Comparison of ENCODE assay signal across 29 cellular contexts in genomic region chr2:100041385-100041784, GRCh38.
"Had no signal": no experiment of that assay in that cellular context is flagged by ENCODE, and none has a peak within 500 bp of the region (broad histone marks: within the 10 kb centered on the region; RNA-seq: fewer than 3 reads in every experiment).

No MANE protein-coding gene starts in this region.

- FAIRE-seq: astrocyte, bronchial epithelial cell, TTC549 had no signal

- H3K4me3 Mint-ChIP-seq: activated CD4-positive, alpha-beta T cell treated with anti-CD3 and anti-CD28 coated beads, Interleukin-2, amount 10 ng/mL, durations not matched to agents 7 days and 5 days; activated CD8-positive, alpha-beta T cell treated with anti-CD3 and anti-CD28 coated beads, Interleukin-2, amount 10 ng/mL, durations not matched to agents 7 days and 5 days; activated naive CD4-positive, alpha-beta T cell treated with anti-CD3 and anti-CD28 coated beads for 36 hours; activated T-cell treated with anti-CD3 and anti-CD28 coated beads, Interleukin-2, amount 50 U/mL, for 4 hours; activated T-helper 1 cell treated with anti-CD3 and anti-CD28 coated beads, Interleukin-12 subunit alpha, Interleukin-12 subunit beta, Interleukin-2, Interleukin-4 antibody, amounts not matched to agents 30 ng/mL and 10 ng/mL and 1 ng/mL, durations not matched to agents 14 hours and 24 hours and 36 hours; T-helper 1 cell treated with Interleukin-12 subunit alpha and Interleukin-12 subunit beta and Interleukin-4 antibody, amounts not matched to agents 30 μg/mL and 1 μg/mL, for 36 hours; T-helper 2 cell treated with Interferon-gamma antibody and Interleukin-4, amounts not matched to agents 5 μg/mL and 100 μg/mL, for 36 hours had no signal

- H3K36me3 Mint-ChIP-seq: activated naive CD4-positive, alpha-beta T cell treated with anti-CD3 and anti-CD28 coated beads, Interleukin-2, amount 50 U/mL, for 72 hours had no signal

- ATAC-seq: activated CD8-positive, alpha-beta T cell treated with anti-CD3 and anti-CD28 coated beads, Interleukin-2, amount 10 ng/mL, durations not matched to agents 7 days and 5 days; activated naive CD4-positive, alpha-beta T cell treated with anti-CD3 and anti-CD28 coated beads, Interleukin-2, amount 50 U/mL, for 72 hours; body of pancreas had no signal

- H3K27me3 Mint-ChIP-seq: activated CD4-positive, alpha-beta T cell treated with anti-CD3 and anti-CD28 coated beads, Interleukin-2, amount 10 ng/mL, durations not matched to agents 7 days and 5 days had no signal

- H3K4me3 ChIP-seq: adrenal gland, body of pancreas, SK-N-MC had no signal

- H3K4me1 Mint-ChIP-seq: activated CD4-positive, alpha-beta T cell treated with anti-CD3 and anti-CD28 coated beads, Interleukin-2, amount 10 ng/mL, durations not matched to agents 7 days and 5 days had no signal

- H3K27ac ChIP-seq: adrenal gland, body of pancreas, SK-N-MC had no signal

- H3K9me3 Mint-ChIP-seq: activated CD4-positive, alpha-beta T cell treated with anti-CD3 and anti-CD28 coated beads, Interleukin-2, amount 10 ng/mL, durations not matched to agents 7 days and 5 days; activated naive CD4-positive, alpha-beta T cell treated with anti-CD3 and anti-CD28 coated beads for 36 hours; activated naive CD4-positive, alpha-beta T cell treated with anti-CD3 and anti-CD28 coated beads, Interleukin-2, amount 50 U/mL, for 72 hours; activated T-cell treated with anti-CD3 and anti-CD28 coated beads, Interleukin-2, amount 50 U/mL, for 4 hours; activated T-helper 1 cell treated with anti-CD3 and anti-CD28 coated beads, Interleukin-12 subunit alpha, Interleukin-12 subunit beta, Interleukin-2, Interleukin-4 antibody, amounts not matched to agents 30 ng/mL and 10 ng/mL and 1 ng/mL, durations not matched to agents 14 hours and 24 hours and 36 hours; T-helper 1 cell treated with Interleukin-12 subunit alpha and Interleukin-12 subunit beta and Interleukin-4 antibody, amounts not matched to agents 30 μg/mL and 1 μg/mL, for 36 hours; T-helper 2 cell treated with Interferon-gamma antibody and Interleukin-4, amounts not matched to agents 5 μg/mL and 100 μg/mL, for 36 hours had no signal

- DNase-seq: activated CD4-positive, alpha-beta T cell treated with anti-CD3 and anti-CD28 coated beads, Interleukin-2, amount 10 ng/mL, durations not matched to agents 7 days and 5 days; activated CD4-positive, alpha-beta T cell treated with anti-CD3 and anti-CD28 coated beads, Interleukin-2, amount 50 U/mL, for 48 hours; activated CD8-positive, alpha-beta T cell treated with anti-CD3 and anti-CD28 coated beads, Interleukin-2, amount 10 ng/mL, durations not matched to agents 7 days and 5 days; activated gamma-delta T cell treated with Interleukin-2 at 50 U/mL for 16 hours; activated naive CD4-positive, alpha-beta T cell treated with anti-CD3 and anti-CD28 coated beads for 36 hours; activated T-cell treated with anti-CD3 and anti-CD28 coated beads for 4 hours; activated T-cell treated with anti-CD3 and anti-CD28 coated beads, Interleukin-2, amount 50 U/mL, for 4 hours; adrenal gland; body of pancreas; KG1; MM.1S; NCI-H1092 treated with DMSO at 0.1 percent for 48 hours; NCI-H187; NCI-H2029 treated with DMSO at 0.1 percent for 48 hours; NCI-H2107; NCI-H2171; NCI-H510A; NCI-H748 treated with DMSO at 0.1 percent for 48 hours; NK-92 treated with Interleukin-12 subunit alpha and Interleukin-12 subunit beta, amount 100 ng/mL, for 24 hours; OCI-M1; Right ventricle myocardium superior had no signal

- H3K4me1 ChIP-seq: adrenal gland had no signal

- H3K27ac Mint-ChIP-seq: activated CD4-positive, alpha-beta T cell treated with anti-CD3 and anti-CD28 coated beads, Interleukin-2, amount 10 ng/mL, durations not matched to agents 7 days and 5 days; activated CD8-positive, alpha-beta T cell treated with anti-CD3 and anti-CD28 coated beads, Interleukin-2, amount 10 ng/mL, durations not matched to agents 7 days and 5 days; activated naive CD4-positive, alpha-beta T cell treated with anti-CD3 and anti-CD28 coated beads for 36 hours; activated naive CD4-positive, alpha-beta T cell treated with anti-CD3 and anti-CD28 coated beads, Interleukin-2, amount 50 U/mL, for 72 hours; activated T-helper 1 cell treated with anti-CD3 and anti-CD28 coated beads, Interleukin-12 subunit alpha, Interleukin-12 subunit beta, Interleukin-2, Interleukin-4 antibody, amounts not matched to agents 30 ng/mL and 10 ng/mL and 1 ng/mL, durations not matched to agents 14 hours and 24 hours and 36 hours; T-helper 1 cell treated with Interleukin-12 subunit alpha and Interleukin-12 subunit beta and Interleukin-4 antibody, amounts not matched to agents 30 μg/mL and 1 μg/mL, for 36 hours; T-helper 2 cell treated with Interferon-gamma antibody and Interleukin-4, amounts not matched to agents 5 μg/mL and 100 μg/mL, for 36 hours had no signal

- H3K9me3 ChIP-seq: adrenal gland, body of pancreas had no signal
